Comparison of ENCODE assay signal across 1 cellular context in the genomic region with DNA sequence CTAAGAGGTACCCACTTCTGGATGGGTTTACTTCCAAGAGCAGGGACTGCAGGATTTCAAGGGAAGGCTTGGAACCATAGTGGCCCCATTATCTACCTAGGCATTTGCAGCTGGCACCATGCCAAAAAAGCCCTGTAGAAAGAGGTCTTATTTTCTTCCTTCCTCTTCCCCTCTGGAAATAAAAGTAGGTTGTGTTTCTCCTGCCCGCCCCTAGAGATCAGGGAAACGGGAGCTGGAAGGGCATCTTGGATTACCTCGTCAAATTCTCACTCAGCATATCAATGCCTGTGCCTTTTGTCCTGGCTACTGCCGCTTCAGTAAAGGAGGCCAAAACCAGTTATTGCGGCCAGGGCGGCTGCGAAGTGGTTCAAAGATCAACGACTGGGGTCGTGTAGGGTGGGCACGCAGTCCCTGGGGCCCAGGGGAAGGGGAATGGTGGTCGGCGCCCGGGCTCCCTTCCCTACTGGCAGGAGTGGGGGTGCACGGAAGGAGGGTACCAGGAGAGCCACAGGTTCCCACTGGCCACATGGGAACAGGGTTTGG.
TF ChIP-seq lines count a peak whose summit lies in the region.

No MANE protein-coding gene starts in this region.

TF ChIP-seq in K562, 482 proteins besides CTCF, POLR2A, EP300 and RAD21 (continued from another document):
- no peak for TF ChIP-seq CHAMP1 (IDR thresholded peaks at IDR 0.05)
- TF ChIP-seq SP2 (IDR thresholded peaks at IDR 0.05; ENCODE audit: extremely low read depth, low read depth, low read length, poor library complexity, severe bottlenecking): no peak
- TF ChIP-seq SRSF3 (IDR thresholded peaks at IDR 0.05; ENCODE audit: insufficient read depth, low read length): no peak
- TF ChIP-seq, protein P1, sequence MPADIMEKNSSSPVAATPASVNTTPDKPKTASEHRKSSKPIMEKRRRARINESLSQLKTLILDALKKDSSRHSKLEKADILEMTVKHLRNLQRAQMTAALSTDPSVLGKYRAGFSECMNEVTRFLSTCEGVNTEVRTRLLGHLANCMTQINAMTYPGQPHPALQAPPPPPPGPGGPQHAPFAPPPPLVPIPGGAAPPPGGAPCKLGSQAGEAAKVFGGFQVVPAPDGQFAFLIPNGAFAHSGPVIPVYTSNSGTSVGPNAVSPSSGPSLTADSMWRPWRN (IDR thresholded peaks at IDR 0.05; ENCODE audit: low read depth): no peak
- no peak for TF ChIP-seq ATF7 (IDR thresholded peaks at IDR 0.05)
- TF ChIP-seq DDX20 (tag; IDR thresholded peaks at IDR 0.05; ENCODE audit: low read depth): no peak
- no peak for TF ChIP-seq HNRNPH1 (optimal IDR thresholded peaks at IDR 0.05; ENCODE audit: low read depth, low read length)
- TF ChIP-seq CBFB (CRISPR knock-in tag; IDR thresholded peaks at IDR 0.05): no peak
- TF ChIP-seq, protein P2, sequence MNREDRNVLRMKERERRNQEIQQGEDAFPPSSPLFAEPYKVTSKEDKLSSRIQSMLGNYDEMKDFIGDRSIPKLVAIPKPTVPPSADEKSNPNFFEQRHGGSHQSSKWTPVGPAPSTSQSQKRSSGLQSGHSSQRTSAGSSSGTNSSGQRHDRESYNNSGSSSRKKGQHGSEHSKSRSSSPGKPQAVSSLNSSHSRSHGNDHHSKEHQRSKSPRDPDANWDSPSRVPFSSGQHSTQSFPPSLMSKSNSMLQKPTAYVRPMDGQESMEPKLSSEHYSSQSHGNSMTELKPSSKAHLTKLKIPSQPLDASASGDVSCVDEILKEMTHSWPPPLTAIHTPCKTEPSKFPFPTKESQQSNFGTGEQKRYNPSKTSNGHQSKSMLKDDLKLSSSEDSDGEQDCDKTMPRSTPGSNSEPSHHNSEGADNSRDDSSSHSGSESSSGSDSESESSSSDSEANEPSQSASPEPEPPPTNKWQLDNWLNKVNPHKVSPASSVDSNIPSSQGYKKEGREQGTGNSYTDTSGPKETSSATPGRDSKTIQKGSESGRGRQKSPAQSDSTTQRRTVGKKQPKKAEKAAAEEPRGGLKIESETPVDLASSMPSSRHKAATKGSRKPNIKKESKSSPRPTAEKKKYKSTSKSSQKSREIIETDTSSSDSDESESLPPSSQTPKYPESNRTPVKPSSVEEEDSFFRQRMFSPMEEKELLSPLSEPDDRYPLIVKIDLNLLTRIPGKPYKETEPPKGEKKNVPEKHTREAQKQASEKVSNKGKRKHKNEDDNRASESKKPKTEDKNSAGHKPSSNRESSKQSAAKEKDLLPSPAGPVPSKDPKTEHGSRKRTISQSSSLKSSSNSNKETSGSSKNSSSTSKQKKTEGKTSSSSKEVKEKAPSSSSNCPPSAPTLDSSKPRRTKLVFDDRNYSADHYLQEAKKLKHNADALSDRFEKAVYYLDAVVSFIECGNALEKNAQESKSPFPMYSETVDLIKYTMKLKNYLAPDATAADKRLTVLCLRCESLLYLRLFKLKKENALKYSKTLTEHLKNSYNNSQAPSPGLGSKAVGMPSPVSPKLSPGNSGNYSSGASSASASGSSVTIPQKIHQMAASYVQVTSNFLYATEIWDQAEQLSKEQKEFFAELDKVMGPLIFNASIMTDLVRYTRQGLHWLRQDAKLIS (CRISPR knock-in tag; IDR thresholded peaks at IDR 0.05): no peak
- TF ChIP-seq HMG20B (CRISPR knock-in tag; IDR thresholded peaks at IDR 0.05): no peak
- TF ChIP-seq SLC30A9 (CRISPR knock-in tag; IDR thresholded peaks at IDR 0.05): no peak
- no peak for TF ChIP-seq FUS (optimal IDR thresholded peaks at IDR 0.05; ENCODE audit: low read depth, low read length)
- TF ChIP-seq MCM5 (IDR thresholded peaks at IDR 0.05; ENCODE audit: low read depth): no peak
- TF ChIP-seq NCOA6 (IDR thresholded peaks at IDR 0.05): no peak
- TF ChIP-seq SMARCC2 (IDR thresholded peaks at IDR 0.05; ENCODE audit: low read depth): no peak
- TF ChIP-seq, protein P3, sequence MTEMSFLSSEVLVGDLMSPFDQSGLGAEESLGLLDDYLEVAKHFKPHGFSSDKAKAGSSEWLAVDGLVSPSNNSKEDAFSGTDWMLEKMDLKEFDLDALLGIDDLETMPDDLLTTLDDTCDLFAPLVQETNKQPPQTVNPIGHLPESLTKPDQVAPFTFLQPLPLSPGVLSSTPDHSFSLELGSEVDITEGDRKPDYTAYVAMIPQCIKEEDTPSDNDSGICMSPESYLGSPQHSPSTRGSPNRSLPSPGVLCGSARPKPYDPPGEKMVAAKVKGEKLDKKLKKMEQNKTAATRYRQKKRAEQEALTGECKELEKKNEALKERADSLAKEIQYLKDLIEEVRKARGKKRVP (CRISPR knock-in tag; IDR thresholded peaks at IDR 0.05): no peak
